In genomic region chr17:8287651-8288335, GRCh38 we compare ENCODE assay signal across 8 cellular contexts. TPM values are rescaled to one million over a fixed set of nuclear protein-coding genes. Genes with fewer than 3 reads are reported as not detected.
DNase-seq lines count a peak whose midpoint lies in the region; ATAC-seq and TF ChIP-seq lines count a peak whose summit lies in the region.

No MANE protein-coding gene starts in this region.

- WGBS in trophoblast cell (ENCODE audit: extremely low coverage, insufficient coverage, insufficient read length): no CpG with 5 or more reads among the region's 19 CpGs

- H3K4me1 ChIP-seq in DOHH2 (ENCODE audit: control insufficient read depth, low read length) (peaks cover 37% of the 10 kb centered on the region), NT2/D1 (ENCODE audit: insufficient read depth, insufficient read length) (peaks cover 2% of the 10 kb centered on the region), trophoblast cell (ENCODE audit: control insufficient read depth in 1 of 2, insufficient read depth in 2 of 2, low read length in 2 of 2) (peaks cover 7 to 8% of the 10 kb centered on the region in 2 experiments)

- H2BK12ac ChIP-seq in trophoblast cell (ENCODE audit: low read length): no peak overlapping the region

- peak overlapping the region; percentile 49 for H2AK5ac ChIP-seq in trophoblast cell (ENCODE audit: low read length)

- peak overlapping the region; percentile 87 for H3K4me2 ChIP-seq in DOHH2 (ENCODE audit: low read length)
- peak overlapping the region; percentile 86 for H3K4me2 ChIP-seq in trophoblast cell (ENCODE audit: low read length)

- H3K27me3 ChIP-seq in DOHH2 (ENCODE audit: control insufficient read depth, low read length): no peaks in the 10 kb centered on the region
- no peaks in the 10 kb centered on the region for H3K27me3 ChIP-seq in NT2/D1 (ENCODE audit: insufficient read depth, insufficient read length)
- H3K27me3 ChIP-seq in trophoblast cell (ENCODE audit: insufficient read depth, low read length): no peaks in the 10 kb centered on the region

- H3K9me3 ChIP-seq in DOHH2 (ENCODE audit: control insufficient read depth, insufficient read depth, low read length): no peaks in the 10 kb centered on the region
- no peaks in the 10 kb centered on the region for H3K9me3 ChIP-seq in NT2/D1 (ENCODE audit: insufficient read depth, low read length)
- peaks cover 6% of the 10 kb centered on the region for H3K9me3 ChIP-seq in trophoblast cell (ENCODE audit: insufficient read depth, low read depth, low read length)

- ATAC-seq in HG03097 (IDR thresholded peaks at IDR 0.05; ENCODE audit: low FRiP score, unreplicated experiment) (no peak), GM19467 (IDR thresholded peaks at IDR 0.05; ENCODE audit: unreplicated experiment) (no peak)

- H3K4me3 ChIP-seq in DOHH2 (ENCODE audit: low read length) (peak overlapping the region; percentile 90), NT2/D1 (ENCODE audit: insufficient read length, low read depth) (peak overlapping the region; percentile 76), trophoblast cell (ENCODE audit: low read depth, low read length) (peak overlapping the region; percentile 75)

- peak overlapping the region; percentile 93 for H4K8ac ChIP-seq in trophoblast cell (ENCODE audit: low read depth, low read length)

- no peaks in the 10 kb centered on the region for H4K20me1 ChIP-seq in DOHH2 (ENCODE audit: control insufficient read depth, insufficient read depth, low read depth, low read length)

- H3K27ac ChIP-seq in DOHH2 (ENCODE audit: low read depth, low read length): peak overlapping the region; percentile 47; the same call in 1 of the 2 replicates
- peak overlapping the region; percentile 42 for H3K27ac ChIP-seq in epithelial cell of prostate
- H3K27ac ChIP-seq in trophoblast cell (ENCODE audit: low read depth, low read length): no peak overlapping the region

- no peaks in the 10 kb centered on the region for H3K9me2 ChIP-seq in DOHH2 (replicated peaks; ENCODE audit: control insufficient read depth, low read length)

- H3K36me3 ChIP-seq in DOHH2 (ENCODE audit: control insufficient read depth, low read length): peaks cover 14% of the 10 kb centered on the region
- no peaks in the 10 kb centered on the region for H3K36me3 ChIP-seq in NT2/D1 (ENCODE audit: insufficient read depth, insufficient read length, low read length)
- no peaks in the 10 kb centered on the region for H3K36me3 ChIP-seq in trophoblast cell (ENCODE audit: control insufficient read depth in 1 of 2, insufficient read depth in 2 of 2, low read length in 2 of 2)

- H3K79me1 ChIP-seq in trophoblast cell (ENCODE audit: low read length): peaks cover 8% of the 10 kb centered on the region

- H3K14ac ChIP-seq in trophoblast cell (ENCODE audit: low read length): peak overlapping the region; percentile 80

- peaks cover 4% of the 10 kb centered on the region for H3F3A ChIP-seq in DOHH2 (ENCODE audit: control insufficient read depth, insufficient read depth)

- H3K9ac ChIP-seq in NT2/D1 (ENCODE audit: insufficient read length, low read depth) (peak overlapping the region; percentile 79), trophoblast cell (ENCODE audit: low read length) (peak overlapping the region; percentile 10)

- H2AFZ ChIP-seq in trophoblast cell (ENCODE audit: insufficient read depth, low read length, poor library complexity): peak overlapping the region; percentile 85

- TF ChIP-seq CTCF in DOHH2 (IDR thresholded peaks at IDR 0.05; ENCODE audit: low read depth, low read length, poor library complexity, severe bottlenecking): no peak

- peak overlapping the region; percentile 92 for H3K18ac ChIP-seq in trophoblast cell (ENCODE audit: low read length)

- H2BK5ac ChIP-seq in trophoblast cell (ENCODE audit: low read depth, low read length, poor library complexity): no peak overlapping the region

- H4K91ac ChIP-seq in trophoblast cell (ENCODE audit: low read depth, low read length): peak overlapping the region; percentile 74

- H3K4ac ChIP-seq in trophoblast cell (ENCODE audit: low read depth, low read length): peak overlapping the region; percentile 44

- no peak for DNase-seq in NT2/D1 (ENCODE audit: low read depth, low spot score)
- DNase-seq in epithelial cell of prostate (ENCODE audit: low read depth, low spot score): no peak
- no peak for DNase-seq in trophoblast cell
- DNase-seq in NCI-H2171 (lab: John Stamatoyannopoulos, UW): no peak
- no peak for DNase-seq in SHP77 treated with DMSO at 0.1 percent for 48 hours (lab: John Stamatoyannopoulos, UW)

- H3K79me2 ChIP-seq in DOHH2 (ENCODE audit: control insufficient read depth, low read length) (peaks cover 18% of the 10 kb centered on the region), trophoblast cell (ENCODE audit: control insufficient read depth, insufficient read depth, low read length, poor library complexity) (peaks cover 5% of the 10 kb centered on the region)

- H2BK120ac ChIP-seq in trophoblast cell (ENCODE audit: insufficient read depth, low read length, poor library complexity): no peak overlapping the region

- no peak overlapping the region for H3K23ac ChIP-seq in trophoblast cell (ENCODE audit: low read length)

- peak overlapping the region; percentile 94 for H4K12ac ChIP-seq in trophoblast cell (ENCODE audit: low read depth, low read length)

RNA-seq across cellular contexts. Expression of gene RANGRF, which starts 0.7 kb away (rescaled TPM):
- 32.6 and 35.6 TPM in 2 replicates for polyA plus RNA-seq in trophoblast cell (2013)

RNA-seq across cellular contexts. Expression of gene SLC25A35, which starts 7.4 kb away (rescaled TPM):
- 2.6 and 2.8 TPM in 2 replicates for polyA plus RNA-seq in trophoblast cell (2013)

RNA-seq across cellular contexts. Expression of gene ARHGEF15, which starts 22.2 kb away (rescaled TPM):
- polyA plus RNA-seq in trophoblast cell (2013): 0.01 TPM in 2 replicates

RNA-seq across cellular contexts. Expression of gene PFAS, which starts 38.7 kb away (rescaled TPM):
- 13.3 and 14.4 TPM in 2 replicates for polyA plus RNA-seq in trophoblast cell (2013)

RNA-seq across cellular contexts. Expression of gene CTC1, which starts 39.9 kb away (rescaled TPM):
- 10.1 and 10.3 TPM in 2 replicates for polyA plus RNA-seq in trophoblast cell (2013)
